Comparison of ENCODE assay signal across 8 cellular contexts in genomic region chr1:152034654-152035405, GRCh38. TPM values are rescaled to one million over a fixed set of nuclear protein-coding genes. Genes with fewer than 3 reads are reported as not detected.
DNase-seq lines count a peak whose midpoint lies in the region; ATAC-seq and TF ChIP-seq lines count a peak whose summit lies in the region.

No MANE protein-coding gene starts in this region.

- H3K4me3 Mint-ChIP-seq in activated T-helper 1 cell treated with anti-CD3 and anti-CD28 coated beads, Interleukin-12 subunit alpha, Interleukin-12 subunit beta, Interleukin-2, Interleukin-4 antibody, amounts not matched to agents 30 ng/mL and 10 ng/mL and 1 ng/mL, durations not matched to agents 14 hours and 24 hours and 36 hours: peak overlapping the region; percentile 96

- peak overlapping the region; percentile 92 for H2BK5ac ChIP-seq in trophoblast cell (ENCODE audit: low read depth, low read length, poor library complexity)

- H3K27me3 ChIP-seq in trophoblast cell (ENCODE audit: insufficient read depth, low read length): no peaks in the 10 kb centered on the region

- peak overlapping the region; percentile 38 for H2AK5ac ChIP-seq in trophoblast cell (ENCODE audit: low read length)

- peaks cover 42% of the 10 kb centered on the region for H3K36me3 Mint-ChIP-seq in activated T-helper 1 cell treated with anti-CD3 and anti-CD28 coated beads, Interleukin-12 subunit alpha, Interleukin-12 subunit beta, Interleukin-2, Interleukin-4 antibody, amounts not matched to agents 30 ng/mL and 10 ng/mL and 1 ng/mL, durations not matched to agents 14 hours and 24 hours and 36 hours (ENCODE audit: low read depth)

- H4K8ac ChIP-seq in trophoblast cell (ENCODE audit: low read depth, low read length): peak overlapping the region; percentile 87

- peaks cover 8 to 25% of the 10 kb centered on the region in 2 experiments for H3K36me3 ChIP-seq in trophoblast cell (ENCODE audit: control insufficient read depth in 1 of 2, insufficient read depth in 2 of 2, low read length in 2 of 2)

- H2BK12ac ChIP-seq in trophoblast cell (ENCODE audit: low read length): peak overlapping the region; percentile 70

- DNase-seq in RKO (ENCODE audit: low spot score) (peak; percentile 88), foreskin fibroblast (peak; percentile 63 to 81), trophoblast cell (peak; percentile 82 to 87), HPDE6-E6E7 (ENCODE audit: extremely low spot score) (no peak)
- peak; percentile 65 for DNase-seq in activated T-helper 1 cell treated with anti-CD3 and anti-CD28 coated beads, Interleukin-12 subunit alpha, Interleukin-12 subunit beta, Interleukin-2, Interleukin-4 antibody, amounts not matched to agents 30 ng/mL and 10 ng/mL and 1 ng/mL, durations not matched to agents 14 hours and 24 hours and 36 hours (ENCODE audit: low spot score)

- TF ChIP-seq CTCF in 22Rv1 (IDR thresholded peaks at IDR 0.05) (peak; percentile 92), foreskin fibroblast (IDR thresholded peaks at IDR 0.05; ENCODE audit: low read depth, low read length) (peak; percentile 77)

- H3K9me3 Mint-ChIP-seq in activated T-helper 1 cell treated with anti-CD3 and anti-CD28 coated beads, Interleukin-12 subunit alpha, Interleukin-12 subunit beta, Interleukin-2, Interleukin-4 antibody, amounts not matched to agents 30 ng/mL and 10 ng/mL and 1 ng/mL, durations not matched to agents 14 hours and 24 hours and 36 hours: no peaks in the 10 kb centered on the region

- peaks cover 9 to 12% of the 10 kb centered on the region in 2 experiments for H3K4me1 ChIP-seq in trophoblast cell (ENCODE audit: control insufficient read depth in 1 of 2, insufficient read depth in 2 of 2, low read length in 2 of 2)

- ATAC-seq in GM18498 (IDR thresholded peaks at IDR 0.05; ENCODE audit: unreplicated experiment): peak; percentile 44
- peak; percentile 39 for ATAC-seq in HG03521 (IDR thresholded peaks at IDR 0.05; ENCODE audit: unreplicated experiment)

- H2BK120ac ChIP-seq in trophoblast cell (ENCODE audit: insufficient read depth, low read length, poor library complexity): peak overlapping the region; percentile 81

- H3K4me1 Mint-ChIP-seq in activated T-helper 1 cell treated with anti-CD3 and anti-CD28 coated beads, Interleukin-12 subunit alpha, Interleukin-12 subunit beta, Interleukin-2, Interleukin-4 antibody, amounts not matched to agents 30 ng/mL and 10 ng/mL and 1 ng/mL, durations not matched to agents 14 hours and 24 hours and 36 hours (ENCODE audit: low read depth): peaks cover 41% of the 10 kb centered on the region

- H3K79me2 ChIP-seq in trophoblast cell (ENCODE audit: control insufficient read depth, insufficient read depth, low read length, poor library complexity): peaks cover 22% of the 10 kb centered on the region

- peak overlapping the region; percentile 98 for H3K27ac ChIP-seq in 22Rv1
- H3K27ac ChIP-seq in trophoblast cell (ENCODE audit: low read depth, low read length): peak overlapping the region; percentile 98

- peak overlapping the region; percentile 94 for H3K4me2 ChIP-seq in trophoblast cell (ENCODE audit: low read length)

- peak overlapping the region; percentile 94 for H3K27ac Mint-ChIP-seq in activated T-helper 1 cell treated with anti-CD3 and anti-CD28 coated beads, Interleukin-12 subunit alpha, Interleukin-12 subunit beta, Interleukin-2, Interleukin-4 antibody, amounts not matched to agents 30 ng/mL and 10 ng/mL and 1 ng/mL, durations not matched to agents 14 hours and 24 hours and 36 hours

- H3K79me1 ChIP-seq in trophoblast cell (ENCODE audit: low read length): peaks cover 26% of the 10 kb centered on the region

- intact Hi-C loops in activated T-helper 1 cell treated with anti-CD3 and anti-CD28 coated beads, Interleukin-12 subunit alpha, Interleukin-12 subunit beta, Interleukin-2, Interleukin-4 antibody, amounts not matched to agents 30 ng/mL and 10 ng/mL and 1 ng/mL, durations not matched to agents 14 hours and 24 hours and 36 hours (cut with micrococcal nuclease): loop anchor here (1.0 to 2.0 kb wide), 3 partner anchors 40 to 94 kb away; no protein-coding TSS in a partner anchor

- no CpG with 5 or more reads among the region's 8 CpGs for WGBS in trophoblast cell (ENCODE audit: extremely low coverage, insufficient coverage, insufficient read length)

- H3K9ac ChIP-seq in trophoblast cell (ENCODE audit: low read length): peak overlapping the region; percentile 82

- H4K91ac ChIP-seq in trophoblast cell (ENCODE audit: low read depth, low read length): peak overlapping the region; percentile 91

- no peak overlapping the region for H2AFZ ChIP-seq in trophoblast cell (ENCODE audit: insufficient read depth, low read length, poor library complexity)

- peak overlapping the region; percentile 87 for H3K14ac ChIP-seq in trophoblast cell (ENCODE audit: low read length)

- no peaks in the 10 kb centered on the region for H3K9me3 ChIP-seq in trophoblast cell (ENCODE audit: insufficient read depth, low read depth, low read length)

- peak overlapping the region; percentile 45 for H4K12ac ChIP-seq in trophoblast cell (ENCODE audit: low read depth, low read length)

- H3K18ac ChIP-seq in trophoblast cell (ENCODE audit: low read length): peak overlapping the region; percentile 82

- peak overlapping the region; percentile 63 for H3K4ac ChIP-seq in trophoblast cell (ENCODE audit: low read depth, low read length)

- no peaks in the 10 kb centered on the region for H3K27me3 Mint-ChIP-seq in activated T-helper 1 cell treated with anti-CD3 and anti-CD28 coated beads, Interleukin-12 subunit alpha, Interleukin-12 subunit beta, Interleukin-2, Interleukin-4 antibody, amounts not matched to agents 30 ng/mL and 10 ng/mL and 1 ng/mL, durations not matched to agents 14 hours and 24 hours and 36 hours (ENCODE audit: insufficient read depth)

- H3K23ac ChIP-seq in trophoblast cell (ENCODE audit: low read length): peak overlapping the region; percentile 3

- peak overlapping the region; percentile 89 to 92 for H3K4me3 ChIP-seq in foreskin fibroblast (ENCODE audit: low read depth in 1 of 2, low read length in 2 of 2)
- H3K4me3 ChIP-seq in trophoblast cell (ENCODE audit: low read depth, low read length): peak overlapping the region; percentile 63

RNA-seq across cellular contexts. Expression of gene S100A11, which starts 2.0 kb away (rescaled TPM):
- 203 and 205 TPM in 2 replicates for total RNA-seq in activated T-helper 1 cell treated with anti-CD3 and anti-CD28 coated beads, Interleukin-12 subunit alpha, Interleukin-12 subunit beta, Interleukin-2, Interleukin-4 antibody, amounts not matched to agents 30 ng/mL and 10 ng/mL and 1 ng/mL, durations not matched to agents 14 hours and 24 hours and 36 hours
- polyA plus RNA-seq in trophoblast cell (2013): 4,655 and 4,754 TPM in 2 replicates

RNA-seq across cellular contexts. Expression of gene S100A10, which starts 41.2 kb away (rescaled TPM):
- 105 and 106 TPM in 2 replicates for total RNA-seq in activated T-helper 1 cell treated with anti-CD3 and anti-CD28 coated beads, Interleukin-12 subunit alpha, Interleukin-12 subunit beta, Interleukin-2, Interleukin-4 antibody, amounts not matched to agents 30 ng/mL and 10 ng/mL and 1 ng/mL, durations not matched to agents 14 hours and 24 hours and 36 hours
- 1,216 and 1,221 TPM in 2 replicates for polyA plus RNA-seq in trophoblast cell (2013)

RNA-seq across cellular contexts. Expression of gene TCHHL1, which starts 54.0 kb away (rescaled TPM):
- not detected in 2 replicates for total RNA-seq in activated T-helper 1 cell treated with anti-CD3 and anti-CD28 coated beads, Interleukin-12 subunit alpha, Interleukin-12 subunit beta, Interleukin-2, Interleukin-4 antibody, amounts not matched to agents 30 ng/mL and 10 ng/mL and 1 ng/mL, durations not matched to agents 14 hours and 24 hours and 36 hours
- polyA plus RNA-seq in trophoblast cell (2013): 0.10 and 0.11 TPM in 2 replicates
